ENCODE assay signal across 19 cellular contexts in genomic region chr7:41656357-41656756, GRCh38. TPM values are rescaled to one million over a fixed set of nuclear protein-coding genes. Genes with fewer than 3 reads are reported as not detected.
A peak's percentile ranks its signal among the peaks of the same experiment; 100 is the strongest.
DNase-seq lines count a peak whose midpoint lies in the region; FAIRE-seq and TF ChIP-seq lines count a peak whose summit lies in the region.
"Had no signal": no experiment of that assay in that cellular context is flagged by ENCODE, and none has a peak within 500 bp of the region (broad histone marks: within the 10 kb centered on the region; RNA-seq: fewer than 3 reads in every experiment).

No MANE protein-coding gene starts in this region.

- H3K4me1 ChIP-seq in MM.1S (ENCODE audit: low read length), result no peaks in the 10 kb centered on the region
- H3K4me1 ChIP-seq: SJSA1 had no signal

- no peaks in the 10 kb centered on the region for H3K9me3 ChIP-seq in MM.1S (replicated peaks; ENCODE audit: insufficient read depth, low read length)
- H3K9me3 ChIP-seq: ovary, SJSA1 had no signal

- no peak for FAIRE-seq in bronchial epithelial cell (lab: Jason Lieb, UNC)

- no peak overlapping the region for H2AFZ ChIP-seq in MM.1S (ENCODE audit: low read length)

- no peak overlapping the region for H3K4me2 ChIP-seq in MM.1S (ENCODE audit: low read depth, low read length)
- H3K4me2 ChIP-seq: smooth muscle cell had no signal

- H3F3A ChIP-seq in MM.1S (ENCODE audit: insufficient read depth, low read length), result no peaks in the 10 kb centered on the region

- no peak overlapping the region for H3K27ac ChIP-seq in MM.1S (ENCODE audit: low read length)
- H3K27ac ChIP-seq: HL-60, ovary, SJSA1 had no signal

- H3K36me3 ChIP-seq in bronchial epithelial cell (ENCODE audit: control insufficient read depth, insufficient read depth, low read length) (no peaks in the 10 kb centered on the region), MM.1S (replicated peaks; ENCODE audit: insufficient read depth, low read length) (no peaks in the 10 kb centered on the region)
- H3K36me3 ChIP-seq: ovary, SJSA1 had no signal

- H4K20me1 ChIP-seq in MM.1S (ENCODE audit: insufficient read depth, low read length), result no peaks in the 10 kb centered on the region

- H3K9ac ChIP-seq in MM.1S (ENCODE audit: low read length), result no peak overlapping the region

- DNase-seq in AG20443 (ENCODE audit: low spot score), result peak; percentile 25
- DNase-seq in KG1 (lab: John Stamatoyannopoulos, UW), result peak; percentile 54
- DNase-seq in bronchial epithelial cell (ENCODE audit: low read depth), result peak; percentile 13
- peak; percentile 82 for DNase-seq in iris pigment epithelial cell (ENCODE audit: low read depth)
- DNase-seq in MM.1S, result no peak
- no peak for DNase-seq in D341Med (ENCODE audit: low spot score)
- DNase-seq in stimulated activated CD8-positive, alpha-beta memory T cell treated with anti-CD3 and anti-CD28 coated beads, Interleukin-4, amount 100 ng/mL, for 48 hours, result no peak
- no peak for DNase-seq in NCI-H345 (lab: John Stamatoyannopoulos, UW)
- DNase-seq: ACHN; activated CD4-positive, alpha-beta T cell treated with anti-CD3 and anti-CD28 coated beads, Interleukin-2, amount 50 U/mL, for 1 hour; activated naive CD8-positive, alpha-beta T cell treated with anti-CD3 and anti-CD28 coated beads, Interleukin-2, amount 10 ng/mL, durations not matched to agents 7 days and 5 days; left colon; NCI-H146; NCI-H446 treated with DMSO at 0.1 percent for 48 hours; ovary; stimulated activated naive B cell treated with anti-CD40 and anti-IgM and Interleukin-4, amounts not matched to agents 10 μg/mL and 1 μg/mL and 100 μg/mL, for 72 hours had no signal

- H3K9me2 ChIP-seq in MM.1S (replicated peaks; ENCODE audit: insufficient read depth, low read length), result no peaks in the 10 kb centered on the region

- TF ChIP-seq CTCF in bronchial epithelial cell (IDR thresholded peaks at IDR 0.05; ENCODE audit: insufficient read depth, low read length, severe bottlenecking), result no peak
- TF ChIP-seq CTCF in MM.1S (IDR thresholded peaks at IDR 0.05; ENCODE audit: low read length), result no peak

- H3K79me2 ChIP-seq in MM.1S (ENCODE audit: low read length), result no peaks in the 10 kb centered on the region

- H3K4me3 ChIP-seq in bronchial epithelial cell (ENCODE audit: low read depth, low read length) (no peak overlapping the region), MM.1S (ENCODE audit: low read length) (no peak overlapping the region)
- H3K4me3 ChIP-seq: ovary, SJSA1, smooth muscle cell had no signal

- H3K27me3 ChIP-seq in bronchial epithelial cell (ENCODE audit: control insufficient read depth, insufficient read depth, low read length) (no peaks in the 10 kb centered on the region), MM.1S (replicated peaks; ENCODE audit: insufficient read depth, low read length) (no peaks in the 10 kb centered on the region)
- H3K27me3 ChIP-seq: ovary, SJSA1 had no signal

RNA-seq across cellular contexts. Expression of gene INHBA, which starts 46.5 kb away (rescaled TPM):
- total RNA-seq in bronchial epithelial cell, result 1.3 and 5.0 TPM in 2 replicates
- total RNA-seq: activated naive CD8-positive, alpha-beta T cell treated with anti-CD3 and anti-CD28 coated beads, Interleukin-2, amount 10 ng/mL, durations not matched to agents 7 days and 5 days had no signal

Comparison
In these comparisons a context has a peak if more than half of its experiments do, and no peak if none do; other contexts are left out.
1. DNase-seq: peak in AG20443 (single experiment), KG1 (single experiment), bronchial epithelial cell (single experiment) and iris pigment epithelial cell (single experiment); none in MM.1S (single experiment), D341Med (single experiment), stimulated activated CD8-positive, alpha-beta memory T cell treated with anti-CD3 and anti-CD28 coated beads, Interleukin-4, amount 100 ng/mL, for 48 hours (single experiment) and NCI-H345 (single experiment).